In the genomic region with DNA sequence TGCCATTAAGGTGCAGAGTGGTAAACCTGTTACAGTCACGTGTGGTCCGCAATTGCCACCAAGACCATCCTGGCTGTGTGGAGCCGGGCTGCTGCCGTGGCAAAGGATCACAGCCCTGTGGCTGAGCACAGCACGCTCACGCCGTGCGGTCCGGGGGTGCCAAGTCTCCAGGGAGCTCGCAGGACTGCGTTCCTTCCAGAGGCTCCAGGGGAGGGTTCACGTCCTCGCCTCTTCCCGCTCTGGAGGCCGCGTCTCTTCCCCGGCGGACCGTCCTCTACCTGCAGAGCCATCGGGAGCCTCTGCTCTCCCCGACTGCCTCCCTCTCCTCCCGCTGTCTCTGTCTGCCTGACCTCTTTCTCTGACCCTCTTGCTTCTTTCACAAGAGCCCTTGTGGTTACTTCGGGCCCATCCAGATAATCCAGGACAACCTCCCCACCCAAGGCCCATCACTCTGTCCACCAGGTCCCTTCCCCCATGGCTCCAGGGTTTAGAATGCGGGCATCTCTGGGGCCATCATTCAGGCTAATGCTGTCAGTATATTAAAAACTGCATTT, we compare ENCODE assay signal across 22 cellular contexts. TPM values are rescaled to one million over a fixed set of nuclear protein-coding genes. Genes with fewer than 3 reads are reported as not detected.
"Had no signal": no experiment of that assay in that cellular context is flagged by ENCODE, and none has a peak within 500 bp of the region (broad histone marks: within the 10 kb centered on the region; RNA-seq: fewer than 3 reads in every experiment).

No MANE protein-coding gene starts in this region.

- H3K27me3 ChIP-seq: ascending aorta had no signal

- H3K4me1 ChIP-seq: ascending aorta, tibial artery had no signal

- H3K27ac ChIP-seq: ascending aorta, coronary artery, neutrophil, SK-N-MC, tibial artery had no signal

- H3K36me3 ChIP-seq: ascending aorta, neutrophil, tibial artery had no signal

- H3K36me3 Mint-ChIP-seq: activated naive CD4-positive, alpha-beta T cell treated with anti-CD3 and anti-CD28 coated beads, Interleukin-2, amount 10 ng/mL, durations not matched to agents 7 days and 5 days; natural killer cell had no signal

- H3K27ac Mint-ChIP-seq: activated CD8-positive, alpha-beta T cell treated with anti-CD3 and anti-CD28 coated beads, Interleukin-2, amount 10 ng/mL, durations not matched to agents 7 days and 5 days; activated naive CD4-positive, alpha-beta T cell treated with anti-CD3 and anti-CD28 coated beads, Interleukin-2, amount 10 ng/mL, durations not matched to agents 7 days and 5 days; activated naive CD8-positive, alpha-beta T cell treated with anti-CD3 and anti-CD28 coated beads, Interleukin-2, amount 50 U/mL, for 24 hours; natural killer cell had no signal

- H3K27me3 Mint-ChIP-seq: central memory CD8-positive, alpha-beta T cell had no signal

- DNase-seq: activated CD8-positive, alpha-beta T cell treated with anti-CD3 and anti-CD28 coated beads, Interleukin-2, amount 10 ng/mL, durations not matched to agents 7 days and 5 days; activated effector memory CD4-positive, alpha-beta T cell treated with Interleukin-2 at 50 U/mL for 16 hours; activated naive CD4-positive, alpha-beta T cell treated with anti-CD3 and anti-CD28 coated beads, Interleukin-2, amount 10 ng/mL, durations not matched to agents 7 days and 5 days; activated naive CD8-positive, alpha-beta T cell treated with anti-CD3 and anti-CD28 coated beads, Interleukin-2, amount 50 U/mL, for 24 hours; erythroblast; foreskin melanocyte; glutamatergic neuron; hippocampal formation; natural killer cell; stimulated activated naive CD8-positive, alpha-beta T cell treated with anti-CD3 and anti-CD28 coated beads, Interleukin-15, Interleukin-2, amounts not matched to agents 100 U/mL and 50 U/mL, for 24 hours; substantia nigra; T-helper 1 cell; T-helper 9 cell had no signal

- ATAC-seq: activated CD8-positive, alpha-beta T cell treated with anti-CD3 and anti-CD28 coated beads, Interleukin-2, amount 10 ng/mL, durations not matched to agents 7 days and 5 days; activated naive CD8-positive, alpha-beta T cell treated with anti-CD3 and anti-CD28 coated beads, Interleukin-2, amount 50 U/mL, for 24 hours; left colon; natural killer cell; stimulated activated naive CD8-positive, alpha-beta T cell treated with anti-CD3 and anti-CD28 coated beads, Interleukin-15, Interleukin-2, amounts not matched to agents 100 U/mL and 50 U/mL, for 24 hours had no signal

- H3K4me1 Mint-ChIP-seq: activated naive CD4-positive, alpha-beta T cell treated with anti-CD3 and anti-CD28 coated beads, Interleukin-2, amount 10 ng/mL, durations not matched to agents 7 days and 5 days; activated naive CD8-positive, alpha-beta T cell treated with anti-CD3 and anti-CD28 coated beads, Interleukin-2, amount 50 U/mL, for 24 hours; central memory CD8-positive, alpha-beta T cell had no signal

- H3K4me3 ChIP-seq: ascending aorta, coronary artery, lung, SK-N-MC, tibial artery had no signal

- H3K4me3 Mint-ChIP-seq: activated CD8-positive, alpha-beta T cell treated with anti-CD3 and anti-CD28 coated beads, Interleukin-2, amount 10 ng/mL, durations not matched to agents 7 days and 5 days; activated naive CD4-positive, alpha-beta T cell treated with anti-CD3 and anti-CD28 coated beads, Interleukin-2, amount 10 ng/mL, durations not matched to agents 7 days and 5 days; activated naive CD8-positive, alpha-beta T cell treated with anti-CD3 and anti-CD28 coated beads, Interleukin-2, amount 50 U/mL, for 24 hours; central memory CD8-positive, alpha-beta T cell; natural killer cell had no signal

RNA-seq across cellular contexts. Expression of gene MUC5AC, which starts 11.4 kb away (rescaled TPM):
- total RNA-seq: activated CD8-positive, alpha-beta T cell treated with anti-CD3 and anti-CD28 coated beads, Interleukin-2, amount 10 ng/mL, durations not matched to agents 7 days and 5 days; natural killer cell; renal cortical epithelial cell had no signal
